In the genomic region with DNA sequence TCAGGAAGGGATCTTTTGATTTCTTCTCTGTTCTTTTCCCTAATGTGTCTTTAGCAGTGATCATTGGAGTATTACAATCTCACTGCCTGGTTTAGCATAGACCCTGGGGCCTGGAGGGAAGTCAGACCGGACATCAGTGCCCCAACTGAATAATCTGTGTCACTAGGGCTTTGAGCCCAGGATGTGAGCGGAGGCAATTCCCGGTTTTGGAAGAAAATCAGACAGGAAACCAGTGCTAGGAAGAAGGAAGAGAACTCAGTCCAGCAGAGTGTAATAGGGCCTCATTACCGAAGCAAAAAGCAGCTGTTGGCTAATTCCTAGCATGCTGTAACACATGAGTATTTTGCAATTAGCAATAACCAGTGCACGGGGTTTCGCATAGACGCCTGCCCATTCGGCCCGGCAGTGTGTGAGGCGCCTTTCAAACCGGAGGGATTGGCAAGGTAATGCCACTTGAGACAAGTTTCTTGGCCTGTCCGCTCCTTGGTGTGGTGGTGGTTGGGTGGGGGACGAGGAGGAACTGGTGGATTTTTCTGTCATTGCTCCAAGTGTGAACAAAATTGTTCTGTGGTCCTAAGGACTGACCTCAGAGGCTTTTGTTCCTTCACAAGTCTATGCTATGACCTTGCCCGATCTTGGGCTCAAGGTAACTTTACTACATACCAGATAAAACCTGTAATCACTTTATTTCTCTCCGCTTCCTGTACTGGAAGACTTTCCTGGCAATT, we compare ENCODE assay signal across 1 cellular context.
TF ChIP-seq lines count a peak whose summit lies in the region.

No MANE protein-coding gene starts in this region.

TF ChIP-seq in GM23338, 12 proteins besides CTCF, POLR2A, EP300 and RAD21 (continued from another document):
- TF ChIP-seq, protein P1, sequence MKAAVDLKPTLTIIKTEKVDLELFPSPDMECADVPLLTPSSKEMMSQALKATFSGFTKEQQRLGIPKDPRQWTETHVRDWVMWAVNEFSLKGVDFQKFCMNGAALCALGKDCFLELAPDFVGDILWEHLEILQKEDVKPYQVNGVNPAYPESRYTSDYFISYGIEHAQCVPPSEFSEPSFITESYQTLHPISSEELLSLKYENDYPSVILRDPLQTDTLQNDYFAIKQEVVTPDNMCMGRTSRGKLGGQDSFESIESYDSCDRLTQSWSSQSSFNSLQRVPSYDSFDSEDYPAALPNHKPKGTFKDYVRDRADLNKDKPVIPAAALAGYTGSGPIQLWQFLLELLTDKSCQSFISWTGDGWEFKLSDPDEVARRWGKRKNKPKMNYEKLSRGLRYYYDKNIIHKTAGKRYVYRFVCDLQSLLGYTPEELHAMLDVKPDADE (IDR thresholded peaks at IDR 0.05), result no peak
- TF ChIP-seq EZH2 (IDR thresholded peaks at IDR 0.05; ENCODE audit: low read depth, unreplicated experiment), result no peak
